ENCODE assay signal across 1 cellular context in the genomic region with DNA sequence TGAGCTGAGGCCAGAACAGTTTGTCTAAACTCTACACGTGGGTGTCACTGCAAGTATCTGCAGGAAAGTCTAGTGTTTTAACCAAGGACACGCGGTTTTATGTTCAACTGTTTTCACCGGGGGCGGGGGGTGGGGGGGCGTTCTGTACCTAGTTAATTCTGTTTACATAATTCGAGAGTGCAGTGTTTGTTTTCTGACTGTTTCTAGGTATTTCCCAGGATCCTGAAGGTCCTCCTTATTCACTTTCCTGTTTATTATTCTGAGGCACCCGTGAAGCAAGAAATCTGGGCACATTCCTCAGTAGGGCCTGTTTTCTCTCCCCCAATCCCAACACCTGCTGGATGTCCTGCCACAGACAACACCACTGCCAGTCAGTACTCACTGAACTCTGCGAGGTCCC.
TF ChIP-seq lines count a peak whose summit lies in the region.

No MANE protein-coding gene starts in this region.

TF ChIP-seq in HEK293, 187 proteins besides CTCF, POLR2A, EP300 and RAD21 (continued from another document):
- TF ChIP-seq EGR2 (tag by site-specific recombination; IDR thresholded peaks at IDR 0.05; ENCODE audit: low read depth), result peak; percentile 71
- TF ChIP-seq MEIS1 (CRISPR knock-in tag; IDR thresholded peaks at IDR 0.05; ENCODE audit: borderline replicate concordance), result no peak
- TF ChIP-seq, protein P1, sequence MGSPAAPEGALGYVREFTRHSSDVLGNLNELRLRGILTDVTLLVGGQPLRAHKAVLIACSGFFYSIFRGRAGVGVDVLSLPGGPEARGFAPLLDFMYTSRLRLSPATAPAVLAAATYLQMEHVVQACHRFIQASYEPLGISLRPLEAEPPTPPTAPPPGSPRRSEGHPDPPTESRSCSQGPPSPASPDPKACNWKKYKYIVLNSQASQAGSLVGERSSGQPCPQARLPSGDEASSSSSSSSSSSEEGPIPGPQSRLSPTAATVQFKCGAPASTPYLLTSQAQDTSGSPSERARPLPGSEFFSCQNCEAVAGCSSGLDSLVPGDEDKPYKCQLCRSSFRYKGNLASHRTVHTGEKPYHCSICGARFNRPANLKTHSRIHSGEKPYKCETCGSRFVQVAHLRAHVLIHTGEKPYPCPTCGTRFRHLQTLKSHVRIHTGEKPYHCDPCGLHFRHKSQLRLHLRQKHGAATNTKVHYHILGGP (tag by site-specific recombination; IDR thresholded peaks at IDR 0.05), result 0 out of 2 replicates have a peak, but pooled peaks have one; percentile 17
- peak; percentile 68 for TF ChIP-seq ZFHX2 (tag by site-specific recombination; conservative IDR thresholded peaks at IDR 0.05)
- TF ChIP-seq ZNF114 (tag by site-specific recombination; IDR thresholded peaks at IDR 0.05), result no peak
- TF ChIP-seq, protein P2, sequence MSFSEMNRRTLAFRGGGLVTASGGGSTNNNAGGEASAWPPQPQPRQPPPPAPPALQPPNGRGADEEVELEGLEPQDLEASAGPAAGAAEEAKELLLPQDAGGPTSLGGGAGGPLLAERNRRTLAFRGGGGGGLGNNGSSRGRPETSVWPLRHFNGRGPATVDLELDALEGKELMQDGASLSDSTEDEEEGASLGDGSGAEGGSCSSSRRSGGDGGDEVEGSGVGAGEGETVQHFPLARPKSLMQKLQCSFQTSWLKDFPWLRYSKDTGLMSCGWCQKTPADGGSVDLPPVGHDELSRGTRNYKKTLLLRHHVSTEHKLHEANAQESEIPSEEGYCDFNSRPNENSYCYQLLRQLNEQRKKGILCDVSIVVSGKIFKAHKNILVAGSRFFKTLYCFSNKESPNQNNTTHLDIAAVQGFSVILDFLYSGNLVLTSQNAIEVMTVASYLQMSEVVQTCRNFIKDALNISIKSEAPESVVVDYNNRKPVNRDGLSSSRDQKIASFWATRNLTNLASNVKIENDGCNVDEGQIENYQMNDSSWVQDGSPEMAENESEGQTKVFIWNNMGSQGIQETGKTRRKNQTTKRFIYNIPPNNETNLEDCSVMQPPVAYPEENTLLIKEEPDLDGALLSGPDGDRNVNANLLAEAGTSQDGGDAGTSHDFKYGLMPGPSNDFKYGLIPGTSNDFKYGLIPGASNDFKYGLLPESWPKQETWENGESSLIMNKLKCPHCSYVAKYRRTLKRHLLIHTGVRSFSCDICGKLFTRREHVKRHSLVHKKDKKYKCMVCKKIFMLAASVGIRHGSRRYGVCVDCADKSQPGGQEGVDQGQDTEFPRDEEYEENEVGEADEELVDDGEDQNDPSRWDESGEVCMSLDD (tag by site-specific recombination; IDR thresholded peaks at IDR 0.05), result no peak
- no peak for TF ChIP-seq RBAK (tag by site-specific recombination; IDR thresholded peaks at IDR 0.05)
- no peak for TF ChIP-seq PRDM1 (tag by site-specific recombination; IDR thresholded peaks at IDR 0.05)
- no peak for TF ChIP-seq ZNF561 (tag by site-specific recombination; IDR thresholded peaks at IDR 0.05; ENCODE audit: borderline replicate concordance)
- TF ChIP-seq MZF1 (tag by site-specific recombination; IDR thresholded peaks at IDR 0.05; ENCODE audit: borderline replicate concordance), result no peak
- TF ChIP-seq ZNF169 (tag by site-specific recombination; IDR thresholded peaks at IDR 0.05), result no peak
- no peak for TF ChIP-seq SP2 (tag by site-specific recombination; IDR thresholded peaks at IDR 0.05)
- TF ChIP-seq SP7 (tag by site-specific recombination; IDR thresholded peaks at IDR 0.05), result no peak
- TF ChIP-seq SCRT2 (tag by site-specific recombination; IDR thresholded peaks at IDR 0.05), result no peak
- no peak for TF ChIP-seq ZNF571 (tag by site-specific recombination; IDR thresholded peaks at IDR 0.05)
- TF ChIP-seq ZNF37A (tag by site-specific recombination; IDR thresholded peaks at IDR 0.05), result no peak
- TF ChIP-seq, protein P3, sequence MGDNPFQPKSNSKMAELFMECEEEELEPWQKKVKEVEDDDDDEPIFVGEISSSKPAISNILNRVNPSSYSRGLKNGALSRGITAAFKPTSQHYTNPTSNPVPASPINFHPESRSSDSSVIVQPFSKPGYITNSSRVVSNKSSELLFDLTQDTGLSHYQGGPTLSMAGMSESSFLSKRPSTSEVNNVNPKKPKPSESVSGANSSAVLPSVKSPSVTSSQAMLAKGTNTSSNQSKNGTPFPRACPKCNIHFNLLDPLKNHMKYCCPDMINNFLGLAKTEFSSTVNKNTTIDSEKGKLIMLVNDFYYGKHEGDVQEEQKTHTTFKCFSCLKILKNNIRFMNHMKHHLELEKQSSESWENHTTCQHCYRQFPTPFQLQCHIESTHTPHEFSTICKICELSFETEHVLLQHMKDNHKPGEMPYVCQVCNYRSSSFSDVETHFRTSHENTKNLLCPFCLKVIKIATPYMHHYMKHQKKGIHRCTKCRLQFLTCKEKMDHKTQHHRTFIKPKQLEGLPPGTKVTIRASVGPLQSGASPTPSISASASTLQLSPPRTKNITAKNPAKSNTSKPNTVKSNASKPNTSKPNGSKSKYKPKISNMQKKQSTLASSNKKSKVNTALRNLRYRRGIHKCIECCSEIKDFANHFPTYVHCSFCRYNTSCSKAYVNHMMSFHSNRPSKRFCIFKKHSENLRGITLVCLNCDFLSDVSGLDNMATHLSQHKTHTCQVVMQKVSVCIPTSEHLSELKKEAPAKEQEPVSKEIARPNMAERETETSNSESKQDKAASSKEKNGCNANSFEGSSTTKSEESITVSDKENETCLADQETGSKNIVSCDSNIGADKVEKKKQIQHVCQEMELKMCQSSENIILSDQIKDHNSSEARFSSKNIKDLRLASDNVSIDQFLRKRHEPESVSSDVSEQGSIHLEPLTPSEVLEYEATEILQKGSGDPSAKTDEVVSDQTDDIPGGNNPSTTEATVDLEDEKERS (tag by site-specific recombination; IDR thresholded peaks at IDR 0.05), result no peak
- TF ChIP-seq, protein P4, sequence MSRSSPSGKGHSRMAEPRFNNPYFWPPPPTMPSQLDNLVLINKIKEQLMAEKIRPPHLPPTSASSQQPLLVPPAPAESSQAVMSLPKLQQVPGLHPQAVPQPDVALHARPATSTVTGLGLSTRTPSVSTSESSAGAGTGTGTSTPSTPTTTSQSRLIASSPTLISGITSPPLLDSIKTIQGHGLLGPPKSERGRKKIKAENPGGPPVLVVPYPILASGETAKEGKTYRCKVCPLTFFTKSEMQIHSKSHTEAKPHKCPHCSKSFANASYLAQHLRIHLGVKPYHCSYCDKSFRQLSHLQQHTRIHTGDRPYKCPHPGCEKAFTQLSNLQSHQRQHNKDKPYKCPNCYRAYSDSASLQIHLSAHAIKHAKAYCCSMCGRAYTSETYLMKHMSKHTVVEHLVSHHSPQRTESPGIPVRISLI (tag by site-specific recombination; IDR thresholded peaks at IDR 0.05), result no peak
- no peak for TF ChIP-seq ZNF544 (tag by site-specific recombination; IDR thresholded peaks at IDR 0.05)
- no peak for TF ChIP-seq ZNF146 (tag by site-specific recombination; IDR thresholded peaks at IDR 0.05)
